8 cellular contexts compared by ENCODE assay signal in the genomic region with DNA sequence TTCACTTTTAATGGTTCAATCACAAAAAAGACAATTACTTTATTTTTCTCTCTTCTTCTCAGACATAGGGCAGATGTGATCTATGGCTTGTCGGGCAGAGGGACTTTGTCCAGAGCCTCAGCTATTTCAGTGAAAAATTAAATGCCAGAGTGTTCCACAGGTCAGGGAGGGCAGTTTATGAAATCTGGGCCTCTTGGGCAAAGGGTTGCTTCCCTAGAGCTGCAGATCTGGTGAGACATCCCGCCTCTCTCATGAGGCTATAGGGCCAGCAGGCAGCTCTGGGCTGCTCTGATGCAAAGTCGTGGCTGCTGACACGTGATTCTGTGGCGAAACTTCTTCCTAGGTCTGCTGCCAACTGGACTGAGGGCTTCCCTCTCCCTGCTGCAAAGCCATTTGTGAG. TPM values are rescaled to one million over a fixed set of nuclear protein-coding genes. Genes with fewer than 3 reads are reported as not detected.
DNase-seq lines count a peak whose midpoint lies in the region; ATAC-seq, FAIRE-seq and TF ChIP-seq lines count a peak whose summit lies in the region.

No MANE protein-coding gene starts in this region.

- TF ChIP-seq CTCF in GM12878 (IDR thresholded peaks at IDR 0.05 in 2 of 3, conservative IDR thresholded peaks at IDR 0.05 in 1 of 3; ENCODE audit: control insufficient read depth in 2 of 3, extremely low read depth in 1 of 3, insufficient read depth in 1 of 3, low read depth in 3 of 3, low read length in 3 of 3) (no peak), kidney (IDR thresholded peaks at IDR 0.05; ENCODE audit: borderline replicate concordance, extremely low read depth, insufficient read depth) (no peak), tibial artery (IDR thresholded peaks at IDR 0.05) (no peak)

- no peak for TF ChIP-seq EP300 in GM12878 (IDR thresholded peaks at IDR 0.05; ENCODE audit: borderline replicate concordance in 1 of 2, control insufficient read depth in 1 of 2, low read depth in 2 of 2, low read length in 2 of 2)

- H3K9ac ChIP-seq in GM12878 (ENCODE audit: control insufficient read depth, insufficient read depth, low read length) (no peak overlapping the region), kidney (ENCODE audit: low read length in 2 of 2) (no peak overlapping the region)

- no peak overlapping the region for H2AFZ ChIP-seq in GM12878 (ENCODE audit: control insufficient read depth, low read depth, low read length)

- CTCF ChIA-PET in GM12878 (lab: Yijun Ruan, JAX), result interaction anchor here (1.0 to 1.2 kb wide), 2 partner anchors 44 to 48 kb away, joined by 3 read pairs; no protein-coding TSS in a partner anchor

- FAIRE-seq in GM12878 (lab: Jason Lieb, UNC) (no peak), kidney (lab: Jason Lieb, UNC) (no peak)

- POLR2A ChIA-PET in GM12878 (lab: Charles Lee), result interaction anchor here (0.7 to 1.4 kb wide), 2 partner anchors 10 to 43 kb away, joined by 3 read pairs; no protein-coding TSS in a partner anchor

- no peak for TF ChIP-seq RAD21 in GM12878 (IDR thresholded peaks at IDR 0.05; ENCODE audit: insufficient read depth, low read depth, low read length)

- SMC1A ChIA-PET in GM12878 (lab: Charles Lee; ENCODE audit: uncharacterized antibody, unreplicated experiment), result interaction anchor here (0.6 to 3.7 kb wide), 5 partner anchors 8 to 130 kb away, joined by 3 to 19 read pairs (median 3); no protein-coding TSS in a partner anchor

- 24% methylated on average over 5 of the region's 5 CpGs for WGBS in GM12878 (ENCODE audit: insufficient coverage, insufficient replicate concordance, low lambda C conversion rate, missing lambda C conversion rate)

- in situ Hi-C loops in GM12878 (cut with MboI), result no loop called here

- RAD21 ChIA-PET in GM12878 (lab: Charles Lee; ENCODE audit: unreplicated experiment), result interaction anchor here (1.0 to 1.6 kb wide), 2 partner anchors 14 to 48 kb away, joined by 3 to 6 read pairs; no protein-coding TSS in a partner anchor

- H4K20me1 ChIP-seq in GM12878 (ENCODE audit: control insufficient read depth, insufficient read depth), result no peaks in the 10 kb centered on the region

- intact Hi-C loops in GM12878 (cut with micrococcal nuclease; ENCODE audit: unreplicated experiment) (loop anchor here (2.0 to 5.0 kb wide), 2 partner anchors 49 to 96 kb away; no protein-coding TSS in a partner anchor), kidney (cut with DNase I) (no loop called here), tibial artery (cut with DNase I; ENCODE audit: low total_unique reads) (loop anchor here (10.0 kb wide), 1 partner anchor 201 kb away; a partner anchor contains a TSS)

- peak; percentile 59 for DNase-seq in HuH-7 (ENCODE audit: low spot score)
- DNase-seq in GM12878 (ENCODE audit: low read depth, low spot score), result no peak
- peak; percentile 93 for DNase-seq in kidney
- peak; percentile 84 to 85 for DNase-seq in tibial artery
- no peak for DNase-seq in stimulated activated CD4-positive, alpha-beta T cell treated with anti-CD3 and anti-CD28 coated beads, Interleukin-4, amount 100 ng/mL, for 4 hours
- no peak for DNase-seq in mesenteric fat pad (ENCODE audit: low spot score)
- DNase-seq in effector CD4-positive, alpha-beta T cell, result no peak
- DNase-seq in NCI-H446 treated with DMSO at 0.1 percent for 48 hours (lab: John Stamatoyannopoulos, UW), result no peak

- H3K27me3 ChIP-seq in GM12878 (replicated peaks in 1 of 2; ENCODE audit: control insufficient read depth in 2 of 2, insufficient read depth in 2 of 2, low read length in 1 of 2) (no peaks in the 10 kb centered on the region), tibial artery (no peaks in the 10 kb centered on the region)

- no peak for TF ChIP-seq POLR2A in GM12878 (IDR thresholded peaks at IDR 0.05; ENCODE audit: low read depth, low read length)

- no TSS peak for BruUV-seq in GM12878 (replicated peaks; lab: Mats Ljungman, UMichigan)

- ATAC-seq in GM12878, result peak; percentile 54

- H3K4me2 ChIP-seq in GM12878 (ENCODE audit: control insufficient read depth, insufficient read depth), result peak overlapping the region; percentile 52

- no peaks in the 10 kb centered on the region; the same call in 1 of the 2 replicates for H3K79me2 ChIP-seq in GM12878 (ENCODE audit: control insufficient read depth, insufficient read depth, low read length)

- H3K36me3 ChIP-seq in GM12878 (ENCODE audit: control insufficient read depth in 2 of 2, insufficient read depth in 2 of 2, low read length in 1 of 2), result no peaks in the 10 kb centered on the region; a peak in 1 of 4 replicates
- no peaks in the 10 kb centered on the region for H3K36me3 ChIP-seq in kidney (ENCODE audit: control insufficient read depth in 1 of 2, insufficient read depth in 2 of 2, low read length in 2 of 2)
- no peaks in the 10 kb centered on the region for H3K36me3 ChIP-seq in tibial artery

- H3K4me3 ChIP-seq in GM12878 (no peak overlapping the region), kidney (ENCODE audit: low read length in 2 of 2) (no peak overlapping the region), tibial artery (no peak overlapping the region)

- no peaks in the 10 kb centered on the region; the same call in 2 of the 3 replicates for H3K9me3 ChIP-seq in GM12878 (replicated peaks; ENCODE audit: control insufficient read depth, insufficient read depth, low read length)
- H3K9me3 ChIP-seq in kidney (ENCODE audit: control insufficient read depth in 1 of 2, low read length in 2 of 2), result no peaks in the 10 kb centered on the region
- no peaks in the 10 kb centered on the region for H3K9me3 ChIP-seq in tibial artery

- H3K4me1 ChIP-seq in GM12878 (ENCODE audit: control insufficient read depth, insufficient read depth, low read length), result peaks cover 28% of the 10 kb centered on the region
- H3K4me1 ChIP-seq in kidney (ENCODE audit: control insufficient read depth in 1 of 2, insufficient read depth in 1 of 2, low read depth in 1 of 2, low read length in 2 of 2), result peaks cover 50 to 51% of the 10 kb centered on the region in 2 donors
- peaks cover 0 to 53% (median 22%) of the 10 kb centered on the region in 4 donors for H3K4me1 ChIP-seq in tibial artery

- H3K27ac ChIP-seq in GM12878 (ENCODE audit: control insufficient read depth, insufficient read depth) (no peak overlapping the region), kidney (ENCODE audit: low read depth in 2 of 2, low read length in 2 of 2) (peak overlapping the region; percentile 63 to 79), tibial artery (peak overlapping the region in 1 of 2 donors; percentile 31)

TF ChIP-seq in GM12878, 131 proteins besides CTCF, POLR2A, EP300 and RAD21:
- TF ChIP-seq RAD51 (IDR thresholded peaks at IDR 0.05) (peak; percentile 57), BHLHE40 (IDR thresholded peaks at IDR 0.05; ENCODE audit: borderline replicate concordance in 1 of 2, low read depth in 2 of 2, low read length in 1 of 2) (peak; percentile 83 to 84), HCFC1 (IDR thresholded peaks at IDR 0.05; ENCODE audit: low read length) (no peak), RCOR1 (conservative IDR thresholded peaks at IDR 0.05; ENCODE audit: low read depth, low read length) (no peak)
- TF ChIP-seq, protein P1, sequence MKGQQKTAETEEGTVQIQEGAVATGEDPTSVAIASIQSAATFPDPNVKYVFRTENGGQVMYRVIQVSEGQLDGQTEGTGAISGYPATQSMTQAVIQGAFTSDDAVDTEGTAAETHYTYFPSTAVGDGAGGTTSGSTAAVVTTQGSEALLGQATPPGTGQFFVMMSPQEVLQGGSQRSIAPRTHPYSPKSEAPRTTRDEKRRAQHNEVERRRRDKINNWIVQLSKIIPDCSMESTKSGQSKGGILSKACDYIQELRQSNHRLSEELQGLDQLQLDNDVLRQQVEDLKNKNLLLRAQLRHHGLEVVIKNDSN (IDR thresholded peaks at IDR 0.05; ENCODE audit: borderline replicate concordance, extremely low read length, insufficient read depth, low read depth, low read length), result peak; percentile 42

RNA-seq across cellular contexts. Expression of a gene that starts 6.0 kb away (rescaled TPM):
- 113 and 120 TPM in 2 replicates for total RNA-seq in GM12878 (2013; cell fraction: nucleolus; rRNA removed)
- total RNA-seq in GM12878 (2014; rRNA removed), result 13.1 and 13.6 TPM in 2 replicates
- 19.9 and 20.3 TPM in 2 replicates for total RNA-seq in GM12878 (2014; rRNA removed; fragmentation: Illumina TruSeq; extraction: Trizol)
- total RNA-seq in GM12878 (2021), result 40.2 and 40.4 TPM in 2 replicates
- polyA plus RNA-seq in GM12878 (2011; ENCODE audit: low read depth), result 7.5 TPM
- 10.2 and 12.1 TPM in 2 replicates for polyA plus RNA-seq in GM12878 (2011; rRNA removed)
- polyA plus RNA-seq in GM12878 (2011; cell fraction: cytosol; rRNA removed), result 6.8 and 7.1 TPM in 2 replicates
- 28.8 and 37.1 TPM in 2 replicates for polyA plus RNA-seq in GM12878 (2011; cell fraction: nucleus; rRNA removed)
- 10.5 and 13.6 TPM in 2 replicates for polyA plus RNA-seq in GM12878 (2012)
- polyA plus RNA-seq in GM12878 (2014; fragmentation: Illumina TruSeq; extraction: Trizol), result 21.0 and 24.3 TPM in 2 replicates
- polyA plus RNA-seq in GM12878 (2014; fragmentation: Nextera tagmentation; extraction: Ambion mirVana), result 10 to 100 TPM in 1 of 2 experiments, 1 to 10 TPM in 1; 7.8 to 13.1 TPM
- polyA plus RNA-seq in GM12878 (2014; rRNA removed), result 15.6 and 16.8 TPM in 2 replicates
- polyA plus RNA-seq in GM12878 (2016; fragmentation: Nextera tagmentation; extraction: Ambion mirVana), result 10 to 100 TPM; 26.1 to 49.3 TPM
- 8.2 and 11.1 TPM in 2 replicates for polyA minus RNA-seq in GM12878 (2011; rRNA and poly(A)+ RNA removed)
- polyA minus RNA-seq in GM12878 (2011; cell fraction: cytosol; rRNA and poly(A)+ RNA removed), result 3.2 and 4.5 TPM in 2 replicates
- polyA minus RNA-seq in GM12878 (2011; cell fraction: nucleus; rRNA and poly(A)+ RNA removed), result 11.0 and 12.8 TPM in 2 replicates
- 151 TPM for total RNA-seq in kidney
- polyA plus RNA-seq in kidney (ENCODE audit: insufficient read depth, low read depth, low replicate concordance), result 33.1 TPM
- 47.4 TPM for total RNA-seq in mesenteric fat pad

Comparison
In these comparisons a context has a peak if more than half of its experiments do, and no peak if none do; other contexts are left out.
1. DNase-seq: peak in HuH-7 (single experiment), kidney (single experiment) and tibial artery (2 of 2); none in GM12878 (single experiment), stimulated activated CD4-positive, alpha-beta T cell treated with anti-CD3 and anti-CD28 coated beads, Interleukin-4, amount 100 ng/mL, for 4 hours (0 of 2), mesenteric fat pad (single experiment), effector CD4-positive, alpha-beta T cell (single experiment) and NCI-H446 treated with DMSO at 0.1 percent for 48 hours (single experiment).